Comparison of ENCODE assay signal across 20 cellular contexts in the genomic region with DNA sequence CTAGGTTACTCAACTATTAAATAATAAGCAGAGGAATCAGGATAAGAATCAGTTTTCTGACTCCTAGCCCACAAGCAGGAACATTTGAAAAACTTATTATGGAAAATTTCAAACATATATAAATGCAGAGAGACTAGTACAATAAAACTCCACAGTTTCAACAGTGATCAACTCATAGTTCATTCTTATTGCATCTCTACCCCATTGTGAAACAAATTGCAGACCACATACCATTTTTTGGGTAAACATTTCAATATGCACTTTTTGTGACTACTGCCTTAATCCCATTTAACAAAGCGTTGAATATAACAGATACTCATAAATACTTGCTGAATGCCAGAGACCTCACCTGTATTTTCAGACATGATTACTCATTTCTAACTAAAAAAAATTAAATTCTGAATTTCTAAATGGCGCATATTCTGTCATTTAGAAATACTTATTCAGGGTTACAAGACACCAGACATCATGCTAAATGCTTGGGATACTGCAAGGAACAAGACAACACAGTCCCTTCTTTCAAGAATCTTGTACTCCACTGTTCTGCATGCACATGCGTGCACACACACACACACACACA. TPM values are rescaled to one million over a fixed set of nuclear protein-coding genes. Genes with fewer than 3 reads are reported as not detected.
A peak's percentile ranks its signal among the peaks of the same experiment; 100 is the strongest.
DNase-seq lines count a peak whose midpoint lies in the region; ATAC-seq and TF ChIP-seq lines count a peak whose summit lies in the region.
"Had no signal": no experiment of that assay in that cellular context is flagged by ENCODE, and none has a peak within 500 bp of the region (broad histone marks: within the 10 kb centered on the region; RNA-seq: fewer than 3 reads in every experiment).

No MANE protein-coding gene starts in this region.

- no peak for TF ChIP-seq CTCF in GM23338 (conservative IDR thresholded peaks at IDR 0.05; ENCODE audit: low read depth in 2 of 2)
- TF ChIP-seq CTCF in esophagus muscularis mucosa (IDR thresholded peaks at IDR 0.05) = no peak
- no peak for TF ChIP-seq CTCF in dorsolateral prefrontal cortex (IDR thresholded peaks at IDR 0.05 in 54 of 56, conservative IDR thresholded peaks at IDR 0.05 in 2 of 56; ENCODE audit: low read depth in 1 of 56, partially characterized antibody in 56 of 56)

- no peaks in the 10 kb centered on the region for H3K36me3 ChIP-seq in GM23338 (ENCODE audit: insufficient read depth)
- H3K36me3 ChIP-seq in esophagus muscularis mucosa = no peaks in the 10 kb centered on the region
- H3K36me3 ChIP-seq: adrenal gland had no signal

- TF ChIP-seq EP300 in esophagus muscularis mucosa (IDR thresholded peaks at IDR 0.05) = no peak

- peak; percentile 25 for ATAC-seq in activated CD4-positive, alpha-beta T cell treated with anti-CD3 and anti-CD28 coated beads for 36 hours
- ATAC-seq in GM23338 (no peak), T-helper 17 cell (no peak)

- intact Hi-C loops in activated CD4-positive, alpha-beta T cell treated with anti-CD3 and anti-CD28 coated beads for 36 hours (cut with DNase I, micrococcal nuclease) = no loop called here
- intact Hi-C loops in esophagus muscularis mucosa (cut with DNase I) (no loop called here), dorsolateral prefrontal cortex (cut with DNase I) (no loop called here)

- H3K4me3 Mint-ChIP-seq in activated CD4-positive, alpha-beta T cell treated with anti-CD3 and anti-CD28 coated beads for 36 hours = peak overlapping the region; percentile 32
- H3K4me3 Mint-ChIP-seq in GM23338 = no peak overlapping the region
- H3K4me3 Mint-ChIP-seq in T-helper 17 cell = no peak overlapping the region
- H3K4me3 Mint-ChIP-seq: type B pancreatic cell had no signal

- H3K36me3 Mint-ChIP-seq in activated CD4-positive, alpha-beta T cell treated with anti-CD3 and anti-CD28 coated beads for 36 hours (ENCODE audit: low read depth) = peaks cover 57% of the 10 kb centered on the region
- H3K36me3 Mint-ChIP-seq in GM23338 (ENCODE audit: low read depth) (peaks cover 3% of the 10 kb centered on the region; the same call in 1 of the 3 replicates), T-helper 17 cell (ENCODE audit: low read depth) (peaks cover 4% of the 10 kb centered on the region)

- peaks cover 85% of the 10 kb centered on the region for H3K79me2 ChIP-seq in GM23338 (replicated peaks; ENCODE audit: insufficient read depth)

- WGBS in esophagus muscularis mucosa = 94% methylated on average over 3 of the region's 3 CpGs

- no peak overlapping the region for H3K27ac ChIP-seq in GM23338 (ENCODE audit: low read depth)
- H3K27ac ChIP-seq in esophagus muscularis mucosa (replicated peaks in 1 of 4) = peak overlapping the region in 3 of 4 donors; percentile 3 to 24 (median 11)
- H3K27ac ChIP-seq in dorsolateral prefrontal cortex = no peak overlapping the region
- H3K27ac ChIP-seq: BLaER1 treated with 17β-estradiol and CSF1 and Interleukin-3, amounts not matched to agents 10 nM and 100 nM; epithelial cell of prostate; parathyroid adenoma had no signal

- no peak overlapping the region for H3K4me3 ChIP-seq in GM23338
- H3K4me3 ChIP-seq in esophagus muscularis mucosa = no peak overlapping the region
- H3K4me3 ChIP-seq in dorsolateral prefrontal cortex = no peak overlapping the region
- H3K4me3 ChIP-seq: adrenal gland; BLaER1 treated with 17β-estradiol and CSF1 and Interleukin-3, amounts not matched to agents 10 nM and 100 nM had no signal

- H4K20me1 ChIP-seq in GM23338 (replicated peaks; ENCODE audit: insufficient read depth) = no peaks in the 10 kb centered on the region

- H3K9me2 ChIP-seq in GM23338 (ENCODE audit: insufficient read depth) = no peaks in the 10 kb centered on the region

- DNase-seq in activated CD4-positive, alpha-beta T cell treated with anti-CD3 and anti-CD28 coated beads for 36 hours = no peak
- DNase-seq in activated CD4-positive, alpha-beta T cell treated with anti-CD3 and anti-CD28 coated beads, Interleukin-2, amount 50 U/mL, for 4 hours = no peak
- DNase-seq in GM23338 (ENCODE audit: low spot score) = no peak
- no peak for DNase-seq in T-helper 17 cell
- no peak for DNase-seq in esophagus muscularis mucosa (ENCODE audit: extremely low spot score)
- no peak for DNase-seq in NCI-H524 (lab: John Stamatoyannopoulos, UW)
- no peak for DNase-seq in HT-29 (ENCODE audit: low spot score)
- DNase-seq in dorsolateral prefrontal cortex = no peak
- DNase-seq: activated CD4-positive, alpha-beta T cell treated with anti-CD3 and anti-CD28 coated beads for 4 hours; adrenal gland; dermis blood vessel endothelial cell; foreskin melanocyte; kidney; mammary epithelial cell; NCI-H2227 treated with DMSO at 0.1 percent for 48 hours; stimulated activated naive CD4-positive, alpha-beta T cell treated with Interleukin-2 at 50 U/mL for 16 hours had no signal

- no peak for TF ChIP-seq POLR2A in esophagus muscularis mucosa (IDR thresholded peaks at IDR 0.05; ENCODE audit: low read depth)

- H3K27ac Mint-ChIP-seq in activated CD4-positive, alpha-beta T cell treated with anti-CD3 and anti-CD28 coated beads for 36 hours = peak overlapping the region; percentile 73
- H3K27ac Mint-ChIP-seq in GM23338 = no peak overlapping the region
- H3K27ac Mint-ChIP-seq in T-helper 17 cell = peak overlapping the region; percentile 54
- H3K27ac Mint-ChIP-seq: type B pancreatic cell had no signal

- H3K4me2 ChIP-seq in GM23338 = peak overlapping the region; percentile 25; the same call in 1 of the 2 replicates
- H3K4me2 ChIP-seq: BLaER1 treated with 17β-estradiol and CSF1 and Interleukin-3, amounts not matched to agents 10 nM and 100 nM had no signal

- H3K4me1 ChIP-seq in GM23338 (ENCODE audit: insufficient read depth) (peaks cover 41% of the 10 kb centered on the region), esophagus muscularis mucosa (peaks cover 50 to 70% (median 65%) of the 10 kb centered on the region in 4 donors)

- H2AFZ ChIP-seq in GM23338 = no peak overlapping the region
- H2AFZ ChIP-seq: parathyroid adenoma had no signal

- H3K27me3 Mint-ChIP-seq in activated CD4-positive, alpha-beta T cell treated with anti-CD3 and anti-CD28 coated beads for 36 hours = no peaks in the 10 kb centered on the region
- H3K27me3 Mint-ChIP-seq in GM23338 (ENCODE audit: insufficient read depth, low read depth, poor library complexity) = no peaks in the 10 kb centered on the region
- no peaks in the 10 kb centered on the region for H3K27me3 Mint-ChIP-seq in T-helper 17 cell
- H3K27me3 Mint-ChIP-seq: type B pancreatic cell had no signal

- no peaks in the 10 kb centered on the region for H3K9me3 ChIP-seq in T-helper 17 cell (ENCODE audit: control insufficient read depth, low read length, poor library complexity, severe bottlenecking)
- H3K9me3 ChIP-seq in esophagus muscularis mucosa = no peaks in the 10 kb centered on the region
- H3K9me3 ChIP-seq: adrenal gland had no signal

- peaks cover 6% of the 10 kb centered on the region for H3K9me3 Mint-ChIP-seq in activated CD4-positive, alpha-beta T cell treated with anti-CD3 and anti-CD28 coated beads for 36 hours (ENCODE audit: low read depth)
- no peaks in the 10 kb centered on the region for H3K9me3 Mint-ChIP-seq in GM23338

- POLR2A ChIA-PET in activated CD4-positive, alpha-beta T cell treated with anti-CD3 and anti-CD28 coated beads for 36 hours (lab: Charles Lee) = no interaction called here

- H3F3A ChIP-seq in GM23338 (replicated peaks; ENCODE audit: low read depth) = no peaks in the 10 kb centered on the region

- CTCF ChIA-PET in activated CD4-positive, alpha-beta T cell treated with anti-CD3 and anti-CD28 coated beads for 36 hours (lab: Charles Lee) = interaction anchor here (1.2 to 2.2 kb wide), 2 partner anchors 12 to 192 kb away, joined by 4 to 8 read pairs; no protein-coding TSS in a partner anchor

- no peaks in the 10 kb centered on the region for H3K27me3 ChIP-seq in GM23338 (ENCODE audit: insufficient read depth)
- H3K27me3 ChIP-seq in esophagus muscularis mucosa = no peaks in the 10 kb centered on the region
- H3K27me3 ChIP-seq in dorsolateral prefrontal cortex = peaks cover 0 to 4% (median 0%) of the 10 kb centered on the region in 45 donors
- H3K27me3 ChIP-seq: adrenal gland had no signal

- H3K4me1 Mint-ChIP-seq in activated CD4-positive, alpha-beta T cell treated with anti-CD3 and anti-CD28 coated beads for 36 hours = peaks cover 79% of the 10 kb centered on the region
- H3K4me1 Mint-ChIP-seq in GM23338 = peaks cover 42% of the 10 kb centered on the region
- peaks cover 40% of the 10 kb centered on the region for H3K4me1 Mint-ChIP-seq in T-helper 17 cell

TF ChIP-seq in GM23338, 12 proteins besides CTCF, POLR2A, EP300 and RAD21 (continues in another document):
- TF ChIP-seq, protein P1, sequence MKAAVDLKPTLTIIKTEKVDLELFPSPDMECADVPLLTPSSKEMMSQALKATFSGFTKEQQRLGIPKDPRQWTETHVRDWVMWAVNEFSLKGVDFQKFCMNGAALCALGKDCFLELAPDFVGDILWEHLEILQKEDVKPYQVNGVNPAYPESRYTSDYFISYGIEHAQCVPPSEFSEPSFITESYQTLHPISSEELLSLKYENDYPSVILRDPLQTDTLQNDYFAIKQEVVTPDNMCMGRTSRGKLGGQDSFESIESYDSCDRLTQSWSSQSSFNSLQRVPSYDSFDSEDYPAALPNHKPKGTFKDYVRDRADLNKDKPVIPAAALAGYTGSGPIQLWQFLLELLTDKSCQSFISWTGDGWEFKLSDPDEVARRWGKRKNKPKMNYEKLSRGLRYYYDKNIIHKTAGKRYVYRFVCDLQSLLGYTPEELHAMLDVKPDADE (IDR thresholded peaks at IDR 0.05) = no peak

RNA-seq across cellular contexts. Expression of a gene that starts 11.4 kb away (rescaled TPM):
- total RNA-seq in activated CD4-positive, alpha-beta T cell treated with anti-CD3 and anti-CD28 coated beads for 36 hours = 100 to 1,000 TPM; 118 to 135 TPM
- total RNA-seq in GM23338 (2014; rRNA removed; shearing (Covaris generic)) = 18.4 and 23.7 TPM in 2 replicates
- 7.1 and 7.4 TPM in 2 replicates for polyA plus RNA-seq in GM23338 (2016; fragmentation: Nextera tagmentation; extraction: Ambion mirVana)
- total RNA-seq in T-helper 17 cell (10 to 100 TPM; 61.5 to 63.7 TPM), esophagus muscularis mucosa (10 to 100 TPM; 22.2 to 45.4 (median 36.4) TPM), dorsolateral prefrontal cortex (10 to 100 TPM; 11.5 to 56.1 (median 20.6) TPM)
- 48.8 and 59.5 TPM in 2 replicates for total RNA-seq in HT-29 (2014; rRNA removed; shearing (Covaris generic))

Comparison
In these comparisons a context has a peak if more than half of its experiments do, and no peak if none do; other contexts are left out.
1. H3K27ac ChIP-seq: peak in esophagus muscularis mucosa (3 of 4); none in GM23338 (single experiment) and dorsolateral prefrontal cortex (0 of 59).